Comparison of ENCODE assay signal across 19 cellular contexts in genomic region chr7:1694551-1694950, GRCh38. TPM values are rescaled to one million over a fixed set of nuclear protein-coding genes. Genes with fewer than 3 reads are reported as not detected.
A peak's percentile ranks its signal among the peaks of the same experiment; 100 is the strongest.
DNase-seq lines count a peak whose midpoint lies in the region; ATAC-seq and TF ChIP-seq lines count a peak whose summit lies in the region.
"Had no signal": no experiment of that assay in that cellular context is flagged by ENCODE, and none has a peak within 500 bp of the region (broad histone marks: within the 10 kb centered on the region; RNA-seq: fewer than 3 reads in every experiment).

No MANE protein-coding gene starts in this region.

- H3K36me3 ChIP-seq in GM23338 (ENCODE audit: insufficient read depth) (no peaks in the 10 kb centered on the region), H7 (replicated peaks; ENCODE audit: control insufficient read depth, insufficient read depth, low read length) (no peaks in the 10 kb centered on the region)
- H3K36me3 ChIP-seq: adrenal gland, transverse colon had no signal

- H3K4me1 Mint-ChIP-seq in CD14-positive monocyte (no peaks in the 10 kb centered on the region), GM23338 (peaks cover 21% of the 10 kb centered on the region), glutamatergic neuron (ENCODE audit: low read depth, unreplicated experiment) (peaks cover 22% of the 10 kb centered on the region), nephron (peaks cover 31% of the 10 kb centered on the region)

- no peaks in the 10 kb centered on the region for H3K79me2 ChIP-seq in GM23338 (replicated peaks; ENCODE audit: insufficient read depth)

- H3K27ac ChIP-seq in GM23338 (ENCODE audit: low read depth), result no peak overlapping the region
- H3K27ac ChIP-seq: KMS-11, transverse colon had no signal

- no peak overlapping the region for H3K4me3 Mint-ChIP-seq in CD14-positive monocyte
- H3K4me3 Mint-ChIP-seq in GM23338, result no peak overlapping the region; the same call in 2 of the 3 replicates
- H3K4me3 Mint-ChIP-seq in glutamatergic neuron (ENCODE audit: unreplicated experiment), result peak overlapping the region; percentile 46
- H3K4me3 Mint-ChIP-seq in nephron, result peak overlapping the region in 1 of 3 experiments; percentile 43
- H3K4me3 Mint-ChIP-seq: activated T-helper 17 cell treated with anti-CD3 and anti-CD28 coated beads, Interleukin-2, amount 50 U/mL, for 72 hours; stimulated activated naive CD8-positive, alpha-beta T cell treated with anti-CD3 and anti-CD28 coated beads, Interleukin-15, Interleukin-2, amounts not matched to agents 100 ng/mL and 50 ng/mL, for 24 hours had no signal

- H3K4me1 ChIP-seq in GM23338 (ENCODE audit: insufficient read depth), result peaks cover 7% of the 10 kb centered on the region
- H3K4me1 ChIP-seq: adrenal gland, transverse colon had no signal

- H3K9me3 Mint-ChIP-seq in CD14-positive monocyte (peaks cover 0 to 3% (median 0%) of the 10 kb centered on the region in 7 donors), GM23338 (no peaks in the 10 kb centered on the region; the same call in 2 of the 3 replicates), glutamatergic neuron (ENCODE audit: unreplicated experiment) (peaks cover 9% of the 10 kb centered on the region), nephron (no peaks in the 10 kb centered on the region)
- H3K9me3 Mint-ChIP-seq: activated T-helper 17 cell treated with anti-CD3 and anti-CD28 coated beads, Interleukin-2, amount 50 U/mL, for 72 hours; stimulated activated naive CD8-positive, alpha-beta T cell treated with anti-CD3 and anti-CD28 coated beads, Interleukin-15, Interleukin-2, amounts not matched to agents 100 ng/mL and 50 ng/mL, for 24 hours had no signal

- H3F3A ChIP-seq in GM23338 (replicated peaks; ENCODE audit: low read depth), result no peaks in the 10 kb centered on the region

- H3K36me3 Mint-ChIP-seq in CD14-positive monocyte (no peaks in the 10 kb centered on the region), GM23338 (ENCODE audit: low read depth) (no peaks in the 10 kb centered on the region), glutamatergic neuron (ENCODE audit: unreplicated experiment) (peaks cover 5% of the 10 kb centered on the region), nephron (ENCODE audit: low read depth) (peaks cover 23% of the 10 kb centered on the region)

- 0 out of 2 replicates have a peak, but pooled peaks cover 2% of the 10 kb centered on the region for H3K9me2 ChIP-seq in GM23338 (ENCODE audit: insufficient read depth)

- DNase-seq in CD14-positive monocyte (ENCODE audit: low spot score) (peak; percentile 31), GM23338 (ENCODE audit: low spot score) (no peak), glutamatergic neuron (no peak), H7 (no peak), A172 (ENCODE audit: low spot score) (no peak), T-helper 9 cell (no peak), NCI-H1417 treated with DMSO at 0.1 percent for 48 hours (lab: John Stamatoyannopoulos, UW) (no peak)
- DNase-seq: activated CD4-positive, alpha-beta T cell treated with anti-CD3 and anti-CD28 coated beads for 48 hours; NCI-H1694; NCI-H345; SIG-M5; stimulated activated CD4-positive, alpha-beta T cell treated with anti-CD3 and anti-CD28 coated beads, Interleukin-4, amount 100 ng/mL, for 4 hours; transverse colon had no signal

- no peak for ATAC-seq in GM23338
- ATAC-seq: activated T-helper 17 cell treated with anti-CD3 and anti-CD28 coated beads, Interleukin-2, amount 50 U/mL, for 72 hours had no signal

- H4K20me1 ChIP-seq in GM23338 (replicated peaks; ENCODE audit: insufficient read depth), result no peaks in the 10 kb centered on the region

- TF ChIP-seq CTCF in CD14-positive monocyte (IDR thresholded peaks at IDR 0.05), result no peak
- no peak for TF ChIP-seq CTCF in GM23338 (conservative IDR thresholded peaks at IDR 0.05; ENCODE audit: low read depth in 2 of 2)
- TF ChIP-seq CTCF in glutamatergic neuron (IDR thresholded peaks at IDR 0.05; ENCODE audit: partially characterized antibody, unreplicated experiment), result no peak
- no peak for TF ChIP-seq CTCF in nephron (IDR thresholded peaks at IDR 0.05; ENCODE audit: unreplicated experiment in 3 of 3)

- no peak overlapping the region for H2AFZ ChIP-seq in GM23338

- H3K4me2 ChIP-seq in GM23338, result no peak overlapping the region
- H3K4me2 ChIP-seq: KMS-11 had no signal

- H3K27me3 Mint-ChIP-seq in CD14-positive monocyte (ENCODE audit: low read depth in 3 of 3) (peaks cover 0 to 12% (median 7%) of the 10 kb centered on the region in 3 donors), GM23338 (ENCODE audit: insufficient read depth, low read depth, poor library complexity) (peaks cover 9% of the 10 kb centered on the region), glutamatergic neuron (ENCODE audit: unreplicated experiment) (peaks cover 18% of the 10 kb centered on the region), nephron (ENCODE audit: low read depth) (peaks cover 23% of the 10 kb centered on the region)

- H3K4me3 ChIP-seq in GM23338, result no peak overlapping the region
- H3K4me3 ChIP-seq in H7 (ENCODE audit: insufficient read depth, low read depth, low read length), result no peak overlapping the region
- H3K4me3 ChIP-seq: adrenal gland, transverse colon had no signal

- intact Hi-C loops in CD14-positive monocyte (cut with micrococcal nuclease), result no loop called here

- H3K27ac Mint-ChIP-seq in CD14-positive monocyte, result no peak overlapping the region
- H3K27ac Mint-ChIP-seq in GM23338, result 0 out of 2 replicates have a peak overlapping the region, but pooled peaks have one; percentile 52
- no peak overlapping the region for H3K27ac Mint-ChIP-seq in glutamatergic neuron (ENCODE audit: unreplicated experiment)
- peak overlapping the region in 2 of 3 experiments; percentile 67 to 80 for H3K27ac Mint-ChIP-seq in nephron
- H3K27ac Mint-ChIP-seq: activated T-helper 17 cell treated with anti-CD3 and anti-CD28 coated beads, Interleukin-2, amount 50 U/mL, for 72 hours; stimulated activated naive CD8-positive, alpha-beta T cell treated with anti-CD3 and anti-CD28 coated beads, Interleukin-15, Interleukin-2, amounts not matched to agents 100 ng/mL and 50 ng/mL, for 24 hours had no signal

- H3K27me3 ChIP-seq in GM23338 (ENCODE audit: insufficient read depth) (no peaks in the 10 kb centered on the region), H7 (ENCODE audit: control insufficient read depth, insufficient read depth, low read length) (no peaks in the 10 kb centered on the region)

TF ChIP-seq in GM23338, 12 proteins besides CTCF, POLR2A, EP300 and RAD21 (continues in another document):
- TF ChIP-seq EZH2phosphoT487 (IDR thresholded peaks at IDR 0.05; ENCODE audit: unreplicated experiment) (no peak), EZH2 (IDR thresholded peaks at IDR 0.05; ENCODE audit: low read depth, unreplicated experiment) (no peak), STAT1 (IDR thresholded peaks at IDR 0.05; ENCODE audit: unreplicated experiment) (no peak), POLR2AphosphoS5 (IDR thresholded peaks at IDR 0.05; ENCODE audit: low read depth) (no peak), CREB1 (CRISPR knock-in tag; IDR thresholded peaks at IDR 0.05; ENCODE audit: low read depth) (no peak)

RNA-seq across cellular contexts. Expression of gene ELFN1, which starts 24.5 kb away (rescaled TPM):
- polyA plus RNA-seq in CD14-positive monocyte (not detected), GM23338 (2016; fragmentation: Nextera tagmentation; extraction: Ambion mirVana) (0.08 and 0.09 TPM in 2 replicates)
- total RNA-seq in GM23338 (2014; rRNA removed; shearing (Covaris generic)), result 3.5 and 5.0 TPM in 2 replicates
- total RNA-seq in glutamatergic neuron (ENCODE audit: unreplicated experiment), result 40.0 TPM
- 16.0 and 19.9 TPM in 2 replicates for total RNA-seq in H7 (2014; rRNA removed; shearing (Covaris generic))
- 5.3 and 6.1 TPM in 2 replicates for total RNA-seq in A172 (2014; rRNA removed; shearing (Covaris generic))
- total RNA-seq: OCI-LY7 had no signal

Comparison
In these comparisons a context has a peak if more than half of its experiments do, and no peak if none do; other contexts are left out.
1. H3K27ac Mint-ChIP-seq: peak in GM23338 (single experiment) and nephron (2 of 3); none in CD14-positive monocyte (0 of 7) and glutamatergic neuron (single experiment).